ENCODE assay signal across 1 cellular context in genomic region chr10:60032723-60033122, GRCh38.
TF ChIP-seq lines count a peak whose summit lies in the region.

No MANE protein-coding gene starts in this region.

TF ChIP-seq in HepG2, 621 proteins besides CTCF, POLR2A, EP300 and RAD21 (continued from another document and continues in another):
- TF ChIP-seq PAXIP1 (CRISPR knock-in tag; conservative IDR thresholded peaks at IDR 0.05), result no peak
- no peak for TF ChIP-seq ZNF513 (CRISPR knock-in tag; conservative IDR thresholded peaks at IDR 0.05)
- no peak for TF ChIP-seq PRDM4 (CRISPR knock-in tag; IDR thresholded peaks at IDR 0.05; ENCODE audit: borderline replicate concordance)
- no peak for TF ChIP-seq ARNT (IDR thresholded peaks at IDR 0.05)
- no peak for TF ChIP-seq ZNF253 (CRISPR knock-in tag; IDR thresholded peaks at IDR 0.05; ENCODE audit: borderline replicate concordance)
- no peak for TF ChIP-seq ZMYM2 (CRISPR knock-in tag; IDR thresholded peaks at IDR 0.05)
- TF ChIP-seq ARID5B (CRISPR knock-in tag; IDR thresholded peaks at IDR 0.05), result peak; percentile 38; the same call in 1 of the 2 replicates
- TF ChIP-seq MIER2 (CRISPR knock-in tag; IDR thresholded peaks at IDR 0.05), result no peak
- TF ChIP-seq DPF2 (CRISPR knock-in tag; IDR thresholded peaks at IDR 0.05; ENCODE audit: borderline replicate concordance, low read depth), result no peak
- no peak for TF ChIP-seq MED1 (CRISPR knock-in tag; IDR thresholded peaks at IDR 0.05)
- no peak for TF ChIP-seq NCOA2 (CRISPR knock-in tag; IDR thresholded peaks at IDR 0.05)
- TF ChIP-seq GMEB2 (CRISPR knock-in tag; IDR thresholded peaks at IDR 0.05; ENCODE audit: low read depth), result no peak
- no peak for TF ChIP-seq ZBTB33 (CRISPR knock-in tag; IDR thresholded peaks at IDR 0.05)
- no peak for TF ChIP-seq DRAP1 (CRISPR knock-in tag; IDR thresholded peaks at IDR 0.05)
- TF ChIP-seq AKAP8 (CRISPR knock-in tag; IDR thresholded peaks at IDR 0.05), result no peak
- TF ChIP-seq ZBTB43 (CRISPR knock-in tag; conservative IDR thresholded peaks at IDR 0.05), result no peak
- TF ChIP-seq DMTF1 (CRISPR knock-in tag; IDR thresholded peaks at IDR 0.05), result no peak
- TF ChIP-seq PRPF4 (IDR thresholded peaks at IDR 0.05; ENCODE audit: low read depth, low read length, poor library complexity, severe bottlenecking), result no peak
- TF ChIP-seq HDAC2 (CRISPR knock-in tag; IDR thresholded peaks at IDR 0.05), result no peak
- no peak for TF ChIP-seq RNF219 (CRISPR knock-in tag; IDR thresholded peaks at IDR 0.05)
- TF ChIP-seq GTF2F1 (IDR thresholded peaks at IDR 0.05; ENCODE audit: low read length), result no peak
- no peak for TF ChIP-seq ZNF639 (CRISPR knock-in tag; conservative IDR thresholded peaks at IDR 0.05)
- TF ChIP-seq MNT (IDR thresholded peaks at IDR 0.05), result no peak
- peak; percentile 62 for TF ChIP-seq SMC3 (IDR thresholded peaks at IDR 0.05; ENCODE audit: low read length)
- TF ChIP-seq RAD51 (IDR thresholded peaks at IDR 0.05; ENCODE audit: borderline replicate concordance), result no peak
- TF ChIP-seq SNAPC2 (CRISPR knock-in tag; IDR thresholded peaks at IDR 0.05), result no peak
- TF ChIP-seq ATRX (CRISPR knock-in tag; IDR thresholded peaks at IDR 0.05; ENCODE audit: borderline replicate concordance), result no peak
